Comparison of ENCODE assay signal across 20 cellular contexts in genomic region chr4:150262611-150263010, GRCh38.
"Had no signal": no experiment of that assay in that cellular context is flagged by ENCODE, and none has a peak within 500 bp of the region (broad histone marks: within the 10 kb centered on the region; RNA-seq: fewer than 3 reads in every experiment).

No MANE protein-coding gene starts in this region.

- H3K27me3 ChIP-seq: gastrocnemius medialis, heart right ventricle, right lobe of liver, stomach, transverse colon had no signal

- H3K27ac ChIP-seq: coronary artery, gastrocnemius medialis, heart right ventricle, psoas muscle, right lobe of liver, skin epidermis, stomach, thoracic aorta, transverse colon had no signal

- H3K27ac Mint-ChIP-seq: mesothelial cell of epicardium; natural killer cell treated with Interleukin-12 subunit alpha and Interleukin-12 subunit beta and Interleukin-15 and Interleukin-18, amount 100 ng/mL, for 72 hours had no signal

- H3K4me3 Mint-ChIP-seq: mesothelial cell of epicardium; natural killer cell treated with Interleukin-12 subunit alpha and Interleukin-12 subunit beta and Interleukin-15 and Interleukin-18, amount 100 ng/mL, for 72 hours had no signal

- H3K36me3 ChIP-seq: right lobe of liver had no signal

- H3K36me3 Mint-ChIP-seq: natural killer cell treated with Interleukin-12 subunit alpha and Interleukin-12 subunit beta and Interleukin-15 and Interleukin-18, amount 100 ng/mL, for 72 hours had no signal

- H3K9me3 Mint-ChIP-seq: natural killer cell treated with Interleukin-12 subunit alpha and Interleukin-12 subunit beta and Interleukin-15 and Interleukin-18, amount 100 ng/mL, for 72 hours had no signal

- ATAC-seq: gastrocnemius medialis, left lobe of liver, psoas muscle, right lobe of liver had no signal

- H3K4me1 ChIP-seq: gastrocnemius medialis, psoas muscle, right lobe of liver, stomach had no signal

- H3K9me3 ChIP-seq: gastrocnemius medialis, psoas muscle, right lobe of liver, stomach, thoracic aorta, transverse colon had no signal

- H3K27me3 Mint-ChIP-seq: natural killer cell treated with Interleukin-12 subunit alpha and Interleukin-12 subunit beta and Interleukin-15 and Interleukin-18, amount 100 ng/mL, for 72 hours had no signal

- FAIRE-seq: islet of Langerhans had no signal

- H3K4me3 ChIP-seq: coronary artery, gastrocnemius medialis, heart right ventricle, psoas muscle, right lobe of liver, skin epidermis, stomach, thoracic aorta, transverse colon had no signal

- DNase-seq: effector CD8-positive, alpha-beta T cell; gastrocnemius medialis; heart right ventricle; hypothalamus; kidney glomerular epithelial cell; mammary epithelial cell; psoas muscle; retina; right lobe of liver; stimulated activated naive CD4-positive, alpha-beta T cell; stomach; substantia nigra; transverse colon had no signal
